23 cellular contexts compared by ENCODE assay signal in genomic region chr13:75447493-75447892, GRCh38.
"Had no signal": no experiment of that assay in that cellular context is flagged by ENCODE, and none has a peak within 500 bp of the region (broad histone marks: within the 10 kb centered on the region; RNA-seq: fewer than 3 reads in every experiment).

No MANE protein-coding gene starts in this region.

- DNase-seq: colonic mucosa; effector CD8-positive, alpha-beta T cell; endodermal cell; foreskin fibroblast; heart left ventricle; kidney; left ventricle myocardium superior; lower lobe of right lung; natural killer cell; pancreas; right lobe of liver; stimulated activated CD4-positive, alpha-beta T cell treated with anti-CD3 and anti-CD28 coated beads, Interleukin-2, amount 100 ng/mL, for 24 hours; stimulated activated CD4-positive, alpha-beta T cell treated with anti-CD3 and anti-CD28 coated beads, Interleukin-4, amount 100 ng/mL, for 24 hours; stimulated activated naive CD4-positive, alpha-beta T cell treated with Interleukin-2 at 50 U/mL for 16 hours; stomach; thyroid gland; trophoblast cell had no signal

- H3K9me3 ChIP-seq: colonic mucosa, gastroesophageal sphincter, lower lobe of right lung, pancreas, right lobe of liver, stomach, thyroid gland, vagina had no signal

- H3K27ac ChIP-seq: colonic mucosa, epithelial cell of prostate, gastroesophageal sphincter, hepatocyte, lower lobe of right lung, pancreas, right lobe of liver, stomach, thyroid gland, vagina had no signal

- H3K4me3 ChIP-seq: colonic mucosa, gastroesophageal sphincter, heart left ventricle, hepatocyte, lower lobe of right lung, pancreas, right lobe of liver, stomach, thyroid gland, vagina had no signal

- H3K4me1 ChIP-seq: colonic mucosa, lower lobe of right lung had no signal

- H3K36me3 ChIP-seq: colonic mucosa, gastroesophageal sphincter, heart left ventricle, lower lobe of right lung, pancreas, right lobe of liver, stomach, thyroid gland, vagina had no signal

- ATAC-seq: esophagus mucosa; gastroesophageal sphincter; lower lobe of right lung; natural killer cell; pancreas; right lobe of liver; stimulated activated effector memory CD8-positive, alpha-beta T cell treated with anti-CD3 and anti-CD28 coated beads, Interleukin-12 subunit alpha, Interleukin-12 subunit beta, amount 100 ng/mL, for 72 hours had no signal

- FAIRE-seq: kidney, pancreas had no signal

- H3K27me3 ChIP-seq: colonic mucosa, gastroesophageal sphincter, heart left ventricle, hepatocyte, pancreas, right lobe of liver, stomach, thyroid gland, vagina had no signal
